In genomic region chr1:198538579-198539364, GRCh38 we compare ENCODE assay signal across 2 cellular contexts.
TF ChIP-seq lines count a peak whose summit lies in the region.

No MANE protein-coding gene starts in this region.

TF ChIP-seq in GM12891, 5 proteins besides CTCF, POLR2A, EP300 and RAD21 (continued from another document):
- TF ChIP-seq TAF1 (IDR thresholded peaks at IDR 0.05; ENCODE audit: low read depth, low read length) (no peak), SPI1 (IDR thresholded peaks at IDR 0.05; ENCODE audit: low read depth, low read length) (no peak)

TF ChIP-seq in SK-N-SH, 30 proteins besides CTCF, POLR2A, EP300 and RAD21 (continued from another document):
- TF ChIP-seq ZBTB33 (IDR thresholded peaks at IDR 0.05; ENCODE audit: borderline replicate concordance, low read depth) (no peak), CHD2 (IDR thresholded peaks at IDR 0.05; ENCODE audit: low read length, partially characterized antibody) (no peak), USF1 (IDR thresholded peaks at IDR 0.05; ENCODE audit: borderline replicate concordance, low read depth) (no peak), REST (IDR thresholded peaks at IDR 0.05; ENCODE audit: low read depth, low read length) (no peak), PBX3 (IDR thresholded peaks at IDR 0.05) (no peak), RCOR1 (IDR thresholded peaks at IDR 0.05; ENCODE audit: low read length) (no peak), NFIC (IDR thresholded peaks at IDR 0.05; ENCODE audit: borderline replicate concordance) (no peak), GATA2 (CRISPR knock-in tag; IDR thresholded peaks at IDR 0.05) (no peak), FOXJ3 (CRISPR knock-in tag; IDR thresholded peaks at IDR 0.05) (no peak), SIN3A (IDR thresholded peaks at IDR 0.05; ENCODE audit: borderline replicate concordance, low read depth, low read length) (no peak), MAX (IDR thresholded peaks at IDR 0.05; ENCODE audit: low read depth) (no peak), POLR2AphosphoS5 (IDR thresholded peaks at IDR 0.05; ENCODE audit: low read depth, low read length) (no peak), USF2 (IDR thresholded peaks at IDR 0.05; ENCODE audit: borderline replicate concordance, low read depth, low read length) (no peak), IRF3 (IDR thresholded peaks at IDR 0.05; ENCODE audit: low read depth, low read length) (no peak), MEF2A (IDR thresholded peaks at IDR 0.05; ENCODE audit: borderline replicate concordance, low read depth) (no peak)
